9 cellular contexts compared by ENCODE assay signal in genomic region chr1:27391511-27392095, GRCh38. TPM values are rescaled to one million over a fixed set of nuclear protein-coding genes. Genes with fewer than 3 reads are reported as not detected.
DNase-seq lines count a peak whose midpoint lies in the region; TF ChIP-seq lines count a peak whose summit lies in the region.
"Had no signal": no experiment of that assay in that cellular context is flagged by ENCODE, and none has a peak within 500 bp of the region (broad histone marks: within the 10 kb centered on the region; RNA-seq: fewer than 3 reads in every experiment).

No MANE protein-coding gene starts in this region.

- POLR2A ChIA-PET in HEK293 (lab: Yijun Ruan, JAX): interaction anchor here (1.3 kb wide), 1 partner anchor 26 kb away, joined by 9 read pairs; the partner anchor contains the start of gene MAP3K6

- no peak overlapping the region for H2AFZ ChIP-seq in ACC112 (ENCODE audit: low read length, unreplicated experiment)

- H3K4me3 ChIP-seq in ACC112 (ENCODE audit: low read depth, low read length): peak overlapping the region; percentile 99
- H3K4me3 ChIP-seq in HEK293 (ENCODE audit: low read depth, low read length): no peak overlapping the region
- H3K4me3 ChIP-seq in WERI-Rb-1 (ENCODE audit: low read depth, low read length): no peak overlapping the region
- peak overlapping the region; percentile 27 for H3K4me3 ChIP-seq in effector memory CD4-positive, alpha-beta T cell (ENCODE audit: insufficient read depth, low read depth, low read length, poor library complexity, severe bottlenecking)

- CTCF ChIA-PET in HEK293 (lab: Yijun Ruan, JAX): interaction anchor here (0.6 to 3.1 kb wide), 16 partner anchors 8 to 640 kb away, joined by 3 to 23 read pairs (median 4); partner anchors contain the start of gene CD164L2

- H3K4me1 ChIP-seq in ACC112 (ENCODE audit: control insufficient read depth, insufficient read depth, low read length, unreplicated experiment) (peaks cover 24% of the 10 kb centered on the region), HEK293 (ENCODE audit: control insufficient read depth, insufficient read depth, low read length) (no peaks in the 10 kb centered on the region)
- H3K4me1 ChIP-seq in effector memory CD4-positive, alpha-beta T cell (ENCODE audit: control insufficient read depth, insufficient read depth, low read length, poor library complexity, severe bottlenecking): peaks cover 18% of the 10 kb centered on the region

- no peaks in the 10 kb centered on the region for H3K36me3 ChIP-seq in ACC112 (ENCODE audit: insufficient read depth, low read length)
- no peaks in the 10 kb centered on the region for H3K36me3 ChIP-seq in HEK293 (ENCODE audit: control insufficient read depth in 2 of 2, insufficient read depth in 1 of 2, low read length in 2 of 2)
- H3K36me3 ChIP-seq in WERI-Rb-1: no peaks in the 10 kb centered on the region
- no peaks in the 10 kb centered on the region for H3K36me3 ChIP-seq in effector memory CD4-positive, alpha-beta T cell (ENCODE audit: control insufficient read depth, insufficient read depth, low read length)

- no peak for TF ChIP-seq CTCF in HEK293 (tag by site-specific recombination; IDR thresholded peaks at IDR 0.05)
- TF ChIP-seq CTCF in WERI-Rb-1 (IDR thresholded peaks at IDR 0.05; ENCODE audit: low read depth, low read length): no peak

- DNase-seq in WERI-Rb-1: peak; percentile 39
- DNase-seq in effector memory CD4-positive, alpha-beta T cell: peak in 1 of 3 donors; percentile 27
- peak; percentile 51 for DNase-seq in medulla oblongata (ENCODE audit: extremely low spot score)
- DNase-seq in islet precursor cell: no peak
- DNase-seq in stimulated activated naive CD4-positive, alpha-beta T cell treated with Interleukin-2 at 50 U/mL for 16 hours (lab: John Stamatoyannopoulos, UW): no peak

- H3K79me2 ChIP-seq in ACC112 (ENCODE audit: control insufficient read depth, insufficient read depth, low read length, unreplicated experiment): peaks cover 12% of the 10 kb centered on the region

- H3K27ac ChIP-seq in ACC112 (ENCODE audit: low read depth, low read length) (no peak overlapping the region), HEK293 (ENCODE audit: extremely low read depth, low read depth, low read length) (no peak overlapping the region), WERI-Rb-1 (no peak overlapping the region), temporal lobe (ENCODE audit: low read depth, low read length) (peak overlapping the region; percentile 56)
- no peak overlapping the region for H3K27ac ChIP-seq in effector memory CD4-positive, alpha-beta T cell (ENCODE audit: insufficient read depth, low read length, poor library complexity, severe bottlenecking)

- H3K9me3 ChIP-seq in HEK293 (ENCODE audit: control insufficient read depth, insufficient read depth, low read depth, low read length) (no peaks in the 10 kb centered on the region), WERI-Rb-1 (ENCODE audit: severe bottlenecking) (no peaks in the 10 kb centered on the region)
- H3K9me3 ChIP-seq in effector memory CD4-positive, alpha-beta T cell (ENCODE audit: control insufficient read depth, low read length): no peaks in the 10 kb centered on the region

- H3K27me3 ChIP-seq in ACC112 (ENCODE audit: insufficient read depth, low read length) (no peaks in the 10 kb centered on the region), WERI-Rb-1 (ENCODE audit: insufficient read depth, low read depth, severe bottlenecking) (no peaks in the 10 kb centered on the region)
- H3K27me3 ChIP-seq in effector memory CD4-positive, alpha-beta T cell (replicated peaks; ENCODE audit: control insufficient read depth, insufficient read depth, low read length, poor library complexity, severe bottlenecking): no peaks in the 10 kb centered on the region

TF ChIP-seq in HEK293, 187 proteins besides CTCF, POLR2A, EP300 and RAD21 (continues in another document):
- TF ChIP-seq BCL11B (tag by site-specific recombination; IDR thresholded peaks at IDR 0.05; ENCODE audit: low read depth): no peak
- no peak for TF ChIP-seq ZSCAN18 (tag by site-specific recombination; IDR thresholded peaks at IDR 0.05)
- no peak for TF ChIP-seq ZFP41 (tag by site-specific recombination; IDR thresholded peaks at IDR 0.05; ENCODE audit: borderline replicate concordance)
- TF ChIP-seq ZSCAN4 (tag by site-specific recombination; IDR thresholded peaks at IDR 0.05): no peak
- TF ChIP-seq ZSCAN23 (tag by site-specific recombination; IDR thresholded peaks at IDR 0.05): no peak
- no peak for TF ChIP-seq ZNF670 (tag by site-specific recombination; IDR thresholded peaks at IDR 0.05; ENCODE audit: low read depth)
- no peak for TF ChIP-seq ZNF19 (tag by site-specific recombination; IDR thresholded peaks at IDR 0.05; ENCODE audit: low read depth)
- TF ChIP-seq PRDM4 (tag by site-specific recombination; IDR thresholded peaks at IDR 0.05): no peak
- TF ChIP-seq ATF2 (tag by site-specific recombination; IDR thresholded peaks at IDR 0.05; ENCODE audit: low read depth): peak; percentile 90
- TF ChIP-seq ZNF404 (tag by site-specific recombination; IDR thresholded peaks at IDR 0.05): no peak
- TF ChIP-seq ZNF530 (tag by site-specific recombination; IDR thresholded peaks at IDR 0.05; ENCODE audit: low read depth): no peak
- no peak for TF ChIP-seq ZNF580 (tag by site-specific recombination; IDR thresholded peaks at IDR 0.05)
- peak; percentile 67 for TF ChIP-seq ZNF335 (tag by site-specific recombination; conservative IDR thresholded peaks at IDR 0.05)
- no peak for TF ChIP-seq HOXD13 (CRISPR knock-in tag; IDR thresholded peaks at IDR 0.05; ENCODE audit: borderline replicate concordance)
- TF ChIP-seq KLF17 (tag by site-specific recombination; IDR thresholded peaks at IDR 0.05): 0 out of 2 replicates have a peak, but pooled peaks have one; percentile 23

RNA-seq across cellular contexts. Expression of gene GPR3, which starts 0.8 kb away (rescaled TPM):
- total RNA-seq in temporal lobe: 0.25 TPM

RNA-seq across cellular contexts. Expression of gene CD164L2, which starts 8.5 kb away (rescaled TPM):
- not detected for total RNA-seq in temporal lobe
- total RNA-seq: glomerular endothelial cell had no signal

RNA-seq across cellular contexts. Expression of gene FCN3, which starts 17.0 kb away (rescaled TPM):
- 0.25 TPM for total RNA-seq in temporal lobe
- total RNA-seq: glomerular endothelial cell had no signal

RNA-seq across cellular contexts. Expression of gene MAP3K6, which starts 24.8 kb away (rescaled TPM):
- 1.5 TPM for total RNA-seq in temporal lobe

RNA-seq across cellular contexts. Expression of gene SYTL1, which starts 49.8 kb away (rescaled TPM):
- total RNA-seq in temporal lobe: 0.25 TPM

Comparison
In these comparisons a context has a peak if more than half of its experiments do, and no peak if none do; other contexts are left out.
1. H3K4me3 ChIP-seq: peak in ACC112 (single experiment) and effector memory CD4-positive, alpha-beta T cell (single experiment); none in HEK293 (single experiment) and WERI-Rb-1 (single experiment).
2. DNase-seq: peak in WERI-Rb-1 (single experiment) and medulla oblongata (single experiment); none in islet precursor cell (single experiment) and stimulated activated naive CD4-positive, alpha-beta T cell treated with Interleukin-2 at 50 U/mL for 16 hours (single experiment).